11 cellular contexts compared by ENCODE assay signal in the genomic region with DNA sequence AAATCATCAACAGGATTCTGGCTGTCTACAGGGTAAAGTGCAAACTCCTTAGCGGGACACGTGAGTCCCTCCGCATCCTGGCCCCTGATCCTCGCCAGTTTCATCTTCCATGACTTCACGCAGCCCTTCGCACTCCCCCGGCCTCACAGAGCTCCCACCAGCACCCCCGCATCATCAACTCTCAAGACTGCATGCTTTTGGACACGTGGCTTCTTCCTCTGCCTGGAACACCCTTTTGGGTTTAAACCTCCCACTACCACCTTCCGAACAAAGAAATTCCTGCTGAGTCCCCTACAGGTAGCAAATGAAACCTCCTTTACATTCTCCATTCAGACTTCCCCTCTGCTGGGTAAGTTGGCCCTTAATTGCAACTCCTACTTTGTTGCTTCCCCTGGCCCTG.
"Had no signal": no experiment of that assay in that cellular context is flagged by ENCODE, and none has a peak within 500 bp of the region (broad histone marks: within the 10 kb centered on the region; RNA-seq: fewer than 3 reads in every experiment).

No MANE protein-coding gene starts in this region.

- H3K36me3 ChIP-seq: prostate gland, suprapubic skin had no signal

- H3K4me3 ChIP-seq: prostate gland, suprapubic skin had no signal

- H3K36me3 Mint-ChIP-seq: activated naive CD4-positive, alpha-beta T cell treated with anti-CD3 and anti-CD28 coated beads, Interleukin-2, amount 10 ng/mL, durations not matched to agents 7 days and 5 days; natural killer cell treated with Interleukin-12 subunit alpha and Interleukin-12 subunit beta and Interleukin-15 and Interleukin-18, amount 100 ng/mL, for 72 hours; type B pancreatic cell had no signal

- H3K27ac ChIP-seq: prostate gland, suprapubic skin had no signal

- H3K9me3 Mint-ChIP-seq: activated naive CD4-positive, alpha-beta T cell treated with anti-CD3 and anti-CD28 coated beads, Interleukin-2, amount 10 ng/mL, durations not matched to agents 7 days and 5 days; natural killer cell treated with Interleukin-12 subunit alpha and Interleukin-12 subunit beta and Interleukin-15 and Interleukin-18, amount 100 ng/mL, for 72 hours; stimulated activated naive CD8-positive, alpha-beta T cell treated with anti-CD3 and anti-CD28 coated beads, Interleukin-15, Interleukin-2, amounts not matched to agents 100 ng/mL and 50 ng/mL, for 24 hours; type B pancreatic cell had no signal

- H3K4me1 ChIP-seq: prostate gland, suprapubic skin had no signal

- DNase-seq: activated CD4-positive, alpha-beta T cell treated with anti-CD3 and anti-CD28 coated beads, Interleukin-2, amount 50 U/mL, for 1 hour; activated CD8-positive, alpha-beta memory T cell treated with anti-CD3 and anti-CD28 coated beads for 24 hours; activated naive CD4-positive, alpha-beta T cell treated with anti-CD3 and anti-CD28 coated beads, Interleukin-2, amount 10 ng/mL, durations not matched to agents 7 days and 5 days; kidney glomerular epithelial cell; mesenchymal stem cell; right cardiac atrium had no signal

- H3K27ac Mint-ChIP-seq: activated naive CD4-positive, alpha-beta T cell treated with anti-CD3 and anti-CD28 coated beads, Interleukin-2, amount 10 ng/mL, durations not matched to agents 7 days and 5 days; natural killer cell treated with Interleukin-12 subunit alpha and Interleukin-12 subunit beta and Interleukin-15 and Interleukin-18, amount 100 ng/mL, for 72 hours; stimulated activated naive CD8-positive, alpha-beta T cell treated with anti-CD3 and anti-CD28 coated beads, Interleukin-15, Interleukin-2, amounts not matched to agents 100 ng/mL and 50 ng/mL, for 24 hours; type B pancreatic cell had no signal

- ATAC-seq: natural killer cell treated with Interleukin-12 subunit alpha and Interleukin-12 subunit beta and Interleukin-15 and Interleukin-18, amount 100 ng/mL, for 72 hours; right cardiac atrium had no signal

- H3K4me3 Mint-ChIP-seq: activated naive CD4-positive, alpha-beta T cell treated with anti-CD3 and anti-CD28 coated beads, Interleukin-2, amount 10 ng/mL, durations not matched to agents 7 days and 5 days; natural killer cell treated with Interleukin-12 subunit alpha and Interleukin-12 subunit beta and Interleukin-15 and Interleukin-18, amount 100 ng/mL, for 72 hours; stimulated activated naive CD8-positive, alpha-beta T cell treated with anti-CD3 and anti-CD28 coated beads, Interleukin-15, Interleukin-2, amounts not matched to agents 100 ng/mL and 50 ng/mL, for 24 hours; type B pancreatic cell had no signal

- H3K9me3 ChIP-seq: prostate gland, suprapubic skin had no signal
